8 cellular contexts compared by ENCODE assay signal in the genomic region with DNA sequence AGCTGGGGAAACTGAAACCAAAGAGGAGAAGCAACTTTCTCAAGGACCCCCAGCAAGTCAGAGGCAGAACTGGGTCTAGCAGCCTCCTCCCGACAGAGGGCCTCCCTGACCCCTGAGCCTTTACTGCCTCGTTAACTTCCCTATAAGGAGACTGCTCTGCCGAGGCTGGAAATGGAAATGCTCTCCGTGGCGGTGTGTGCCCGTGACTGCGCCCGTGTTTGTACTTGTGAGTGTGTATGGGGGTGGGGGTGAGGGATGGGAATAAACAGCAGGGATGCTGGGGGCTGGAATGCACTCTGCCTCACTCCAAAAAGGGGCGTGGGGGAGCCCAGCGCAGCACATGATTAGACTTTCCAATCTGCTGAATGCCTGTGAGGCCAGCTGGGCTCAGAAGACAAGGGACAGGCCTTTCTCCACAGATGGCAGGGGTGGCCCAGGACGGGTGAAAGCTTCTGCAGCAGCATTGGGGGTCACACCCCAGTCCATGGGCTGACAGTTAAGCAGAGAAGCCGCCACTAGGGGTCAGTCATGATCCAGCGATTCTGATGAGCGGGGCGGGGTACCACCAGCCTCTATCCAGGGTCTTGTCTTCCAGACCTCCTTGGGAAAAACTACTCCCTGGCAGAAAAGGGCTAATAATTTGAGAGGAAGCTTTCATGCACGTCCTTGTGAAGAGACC. TPM values are rescaled to one million over a fixed set of nuclear protein-coding genes. Genes with fewer than 3 reads are reported as not detected.
DNase-seq lines count a peak whose midpoint lies in the region; ATAC-seq, FAIRE-seq and TF ChIP-seq lines count a peak whose summit lies in the region.

No MANE protein-coding gene starts in this region.

- no peaks in the 10 kb centered on the region for H3K36me3 ChIP-seq in rectal smooth muscle tissue (ENCODE audit: control insufficient read depth, insufficient read depth, low read length)

- H3K4me3 ChIP-seq in rectal smooth muscle tissue (ENCODE audit: low read length): peak overlapping the region; percentile 48

- TF ChIP-seq CTCF in D721Med (IDR thresholded peaks at IDR 0.05; ENCODE audit: insufficient read depth, missing control alignments) (peak; percentile 61), RWPE1 (conservative IDR thresholded peaks at IDR 0.05; ENCODE audit: low read depth) (peak; percentile 38)

- peak; percentile 53 for DNase-seq in D721Med (ENCODE audit: insufficient read length, low spot score)
- peak; percentile 27 for DNase-seq in RWPE1 (ENCODE audit: low spot score)
- peak in 1 of 2 donors; percentile 76 for DNase-seq in activated naive CD4-positive, alpha-beta T cell treated with anti-CD3 and anti-CD28 coated beads, Interleukin-2, amount 50 U/mL, for 72 hours (ENCODE audit: low spot score in 2 of 2)
- DNase-seq in left cardiac atrium: peak; percentile 56
- DNase-seq in T1000 (lab: John Stamatoyannopoulos, UW): no peak
- DNase-seq in NCI-H2029 (lab: John Stamatoyannopoulos, UW): no peak

- CTCF ChIA-PET in RWPE1 (lab: Yijun Ruan, JAX): interaction anchor here (0.6 to 1.2 kb wide), 4 partner anchors 13 to 260 kb away, joined by 3 to 6 read pairs (median 4); no protein-coding TSS in a partner anchor

- no peaks in the 10 kb centered on the region for H3K36me3 Mint-ChIP-seq in activated naive CD4-positive, alpha-beta T cell treated with anti-CD3 and anti-CD28 coated beads, Interleukin-2, amount 50 U/mL, for 72 hours

- peak; percentile 66 for ATAC-seq in HG02798 (IDR thresholded peaks at IDR 0.05; ENCODE audit: poor library complexity, unreplicated experiment)
- ATAC-seq in activated naive CD4-positive, alpha-beta T cell treated with anti-CD3 and anti-CD28 coated beads, Interleukin-2, amount 50 U/mL, for 72 hours: peak; percentile 78 to 86
- ATAC-seq in left cardiac atrium: peak; percentile 73 to 83

- H3K27ac ChIP-seq in RWPE1: no peak overlapping the region
- peak overlapping the region; percentile 72 for H3K27ac ChIP-seq in rectal smooth muscle tissue (ENCODE audit: low read depth, low read length)

- intact Hi-C loops in left cardiac atrium (cut with DNase I): no loop called here

- no peaks in the 10 kb centered on the region for H3K9me3 Mint-ChIP-seq in activated naive CD4-positive, alpha-beta T cell treated with anti-CD3 and anti-CD28 coated beads, Interleukin-2, amount 50 U/mL, for 72 hours

- peaks cover 8% of the 10 kb centered on the region for H3K4me1 ChIP-seq in rectal smooth muscle tissue (ENCODE audit: control insufficient read depth, insufficient read depth, low read length)

- no peak for FAIRE-seq in D721Med (lab: Jason Lieb, UNC)

- H3K27me3 ChIP-seq in rectal smooth muscle tissue (ENCODE audit: control insufficient read depth, insufficient read depth, low read length): no peaks in the 10 kb centered on the region

- H3K9ac ChIP-seq in rectal smooth muscle tissue (ENCODE audit: low read length): no peak overlapping the region

- POLR2A ChIA-PET in RWPE1 (lab: Yijun Ruan, JAX; ENCODE audit: low non-redundant PET): no interaction called here

- no peak overlapping the region for H3K27ac Mint-ChIP-seq in activated naive CD4-positive, alpha-beta T cell treated with anti-CD3 and anti-CD28 coated beads, Interleukin-2, amount 50 U/mL, for 72 hours

RNA-seq across cellular contexts. Expression of a gene that starts 26.8 kb away (rescaled TPM):
- total RNA-seq in activated naive CD4-positive, alpha-beta T cell treated with anti-CD3 and anti-CD28 coated beads, Interleukin-2, amount 50 U/mL, for 72 hours: 10 to 100 TPM; 37.1 to 42.7 TPM
- total RNA-seq in left cardiac atrium: 10 to 100 TPM; 18.3 to 29.6 TPM

RNA-seq across cellular contexts. Expression of a gene that starts 27.2 kb away (rescaled TPM):
- 10 to 100 TPM; 16.7 to 18.0 TPM for total RNA-seq in activated naive CD4-positive, alpha-beta T cell treated with anti-CD3 and anti-CD28 coated beads, Interleukin-2, amount 50 U/mL, for 72 hours
- 10 to 100 TPM; 26.6 to 31.7 TPM for total RNA-seq in left cardiac atrium

Comparison
In these comparisons a context has a peak if more than half of its experiments do, and no peak if none do; other contexts are left out.
1. DNase-seq: peak in D721Med (single experiment), RWPE1 (single experiment) and left cardiac atrium (single experiment); none in T1000 (single experiment) and NCI-H2029 (single experiment).
2. Peak in every context shown above with its lines, with median percentiles within 50 percentile points of each other: ATAC-seq.